8 cellular contexts compared by ENCODE assay signal in the genomic region with DNA sequence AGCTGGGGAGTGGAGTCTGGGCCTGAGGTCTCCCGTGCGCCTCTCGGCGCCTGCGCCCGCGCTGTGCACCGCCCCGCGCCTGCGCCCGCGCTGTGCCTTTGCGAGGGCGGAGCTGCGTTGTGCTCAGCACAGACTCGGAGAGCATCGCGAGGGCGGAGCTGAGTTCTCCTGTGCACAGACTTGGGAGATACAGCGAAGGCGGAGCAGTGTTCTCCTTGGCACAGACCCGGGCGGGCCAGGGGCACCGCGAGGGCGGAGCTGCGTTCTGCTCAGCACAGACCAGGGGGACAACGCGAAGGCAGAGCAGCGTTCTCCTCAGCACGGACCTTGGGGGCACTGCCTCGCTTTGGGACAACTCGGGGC.
DNase-seq lines count a peak whose midpoint lies in the region; ATAC-seq and FAIRE-seq lines count a peak whose summit lies in the region.
"Not testable (repeated sequence)": the region's sequence is repeated elsewhere in the genome, so short reads cannot be mapped to it uniquely, and the experiment has no call there.

No MANE protein-coding gene starts in this region.

- WGBS in mesenchymal stem cell = 46% methylated on average over 7 of the region's 34 CpGs

- not testable (repeated sequence) for H3K27ac ChIP-seq in CD8-positive, alpha-beta memory T cell (ENCODE audit: low read depth, low read length); mesenchymal stem cell (ENCODE audit: low read length, poor library complexity, severe bottlenecking)

- H3K9me3 Mint-ChIP-seq in CD8-positive, alpha-beta memory T cell; activated naive CD8-positive, alpha-beta T cell treated with anti-CD3 and anti-CD28 coated beads for 36 hours: not testable (repeated sequence)

- not testable (repeated sequence) for H3K4me3 ChIP-seq in CD8-positive, alpha-beta memory T cell (ENCODE audit: low read length)
- H3K4me3 ChIP-seq in mesenchymal stem cell (ENCODE audit: insufficient read depth in 1 of 2, low read depth in 1 of 2, low read length in 2 of 2) = peak overlapping the region; percentile 26 to 75

- H2AK5ac ChIP-seq in mesenchymal stem cell (ENCODE audit: low read length, severe bottlenecking) = not testable (repeated sequence)

- H3K79me1 ChIP-seq in mesenchymal stem cell (replicated peaks; ENCODE audit: low read length, poor library complexity, severe bottlenecking) = not testable (repeated sequence)

- peak overlapping the region; percentile 73 for H3K9ac ChIP-seq in mesenchymal stem cell (ENCODE audit: low read length)

- not testable (repeated sequence) for H3K4me1 Mint-ChIP-seq in CD8-positive, alpha-beta memory T cell; activated naive CD8-positive, alpha-beta T cell treated with anti-CD3 and anti-CD28 coated beads for 36 hours

- H3K14ac ChIP-seq in mesenchymal stem cell (ENCODE audit: low read length in 2 of 2) = not testable (repeated sequence)

- H3K4me2 ChIP-seq in mesenchymal stem cell (ENCODE audit: low read length, poor library complexity, severe bottlenecking) = not testable (repeated sequence)

- H2BK12ac ChIP-seq in mesenchymal stem cell (ENCODE audit: low read length in 2 of 2) = not testable (repeated sequence)

- H2BK15ac ChIP-seq in mesenchymal stem cell (ENCODE audit: low read depth, poor library complexity, severe bottlenecking) = not testable (repeated sequence)

- not testable (repeated sequence) for H3K27me3 ChIP-seq in CD8-positive, alpha-beta memory T cell (ENCODE audit: insufficient read depth, low read length, poor library complexity, severe bottlenecking); mesenchymal stem cell (ENCODE audit: control insufficient read depth in 1 of 2, insufficient read depth in 1 of 2, low read length in 2 of 2)

- H3K27me3 Mint-ChIP-seq in CD8-positive, alpha-beta memory T cell; activated naive CD8-positive, alpha-beta T cell treated with anti-CD3 and anti-CD28 coated beads for 36 hours: not testable (repeated sequence)

- POLR2A ChIA-PET in CD8-positive, alpha-beta memory T cell (lab: Charles Lee) = not testable (repeated sequence)

- FAIRE-seq in RCC 7860 (lab: Jason Lieb, UNC) = not testable (repeated sequence)

- not testable (repeated sequence) for H3K4ac ChIP-seq in mesenchymal stem cell (ENCODE audit: low read depth in 1 of 2, low read length in 2 of 2)

- H3K36me3 ChIP-seq in CD8-positive, alpha-beta memory T cell (ENCODE audit: insufficient read depth, low read length); mesenchymal stem cell (ENCODE audit: control insufficient read depth in 1 of 2, insufficient read depth in 2 of 2, low read depth in 1 of 2, low read length in 2 of 2): not testable (repeated sequence)

- CTCF ChIA-PET in CD8-positive, alpha-beta memory T cell (lab: Charles Lee) = not testable (repeated sequence)

- H3K4me1 ChIP-seq in CD8-positive, alpha-beta memory T cell (ENCODE audit: insufficient read depth, low read length); mesenchymal stem cell (ENCODE audit: control insufficient read depth, insufficient read depth, low read depth, low read length): not testable (repeated sequence)

- H2BK120ac ChIP-seq in mesenchymal stem cell (ENCODE audit: low read depth, low read length) = not testable (repeated sequence)

- H3K36me3 Mint-ChIP-seq in CD8-positive, alpha-beta memory T cell; activated naive CD8-positive, alpha-beta T cell treated with anti-CD3 and anti-CD28 coated beads for 36 hours: not testable (repeated sequence)

- not testable (repeated sequence) for H3K9me3 ChIP-seq in CD8-positive, alpha-beta memory T cell (ENCODE audit: low read length); mesenchymal stem cell (ENCODE audit: control insufficient read depth, low read length)

- H4K8ac ChIP-seq in mesenchymal stem cell (ENCODE audit: low read length) = peak overlapping the region; percentile 41

- H2AFZ ChIP-seq in mesenchymal stem cell (ENCODE audit: low read depth, low read length) = peak overlapping the region; percentile 63

- H3K27ac Mint-ChIP-seq in CD8-positive, alpha-beta memory T cell; activated naive CD8-positive, alpha-beta T cell treated with anti-CD3 and anti-CD28 coated beads for 36 hours: not testable (repeated sequence)

- not testable (repeated sequence) for H2BK5ac ChIP-seq in mesenchymal stem cell (ENCODE audit: low read depth, low read length, poor library complexity, severe bottlenecking)

- ATAC-seq in GM21367 (IDR thresholded peaks at IDR 0.05; ENCODE audit: unreplicated experiment) (peak; percentile 100), HG03103 (IDR thresholded peaks at IDR 0.05; ENCODE audit: low read depth, unreplicated experiment) (peak; percentile 99)

- H3K23ac ChIP-seq in mesenchymal stem cell (ENCODE audit: low read length in 2 of 2) = not testable (repeated sequence)

- peak in 1 of 5 donors; percentile 42 for DNase-seq in CD8-positive, alpha-beta memory T cell
- DNase-seq in RCC 7860 (ENCODE audit: low spot score) = peak; percentile 37
- peak; percentile 42 for DNase-seq in activated naive CD8-positive, alpha-beta T cell treated with anti-CD3 and anti-CD28 coated beads for 36 hours
- peak; percentile 5 for DNase-seq in fibroblast of the conjunctiva (ENCODE audit: low read depth)
- peak; percentile 59 for DNase-seq in mesenchymal stem cell
- peak; percentile 17 for DNase-seq in stimulated activated CD4-positive, alpha-beta T cell treated with anti-CD3 and anti-CD28 coated beads, Interleukin-4, amount 100 ng/mL, for 1 hour

- not testable (repeated sequence) for H4K91ac ChIP-seq in mesenchymal stem cell (ENCODE audit: low read length)

- peak overlapping the region in 1 of 2 experiments; percentile 40 for H3K18ac ChIP-seq in mesenchymal stem cell (ENCODE audit: low read depth in 1 of 2, low read length in 2 of 2)

- peak overlapping the region in 6 of 7 donors; percentile 35 to 71 (median 58) for H3K4me3 Mint-ChIP-seq in CD8-positive, alpha-beta memory T cell
- H3K4me3 Mint-ChIP-seq in activated naive CD8-positive, alpha-beta T cell treated with anti-CD3 and anti-CD28 coated beads for 36 hours = peak overlapping the region; percentile 72
